ENCODE assay signal across 11 cellular contexts in the genomic region with DNA sequence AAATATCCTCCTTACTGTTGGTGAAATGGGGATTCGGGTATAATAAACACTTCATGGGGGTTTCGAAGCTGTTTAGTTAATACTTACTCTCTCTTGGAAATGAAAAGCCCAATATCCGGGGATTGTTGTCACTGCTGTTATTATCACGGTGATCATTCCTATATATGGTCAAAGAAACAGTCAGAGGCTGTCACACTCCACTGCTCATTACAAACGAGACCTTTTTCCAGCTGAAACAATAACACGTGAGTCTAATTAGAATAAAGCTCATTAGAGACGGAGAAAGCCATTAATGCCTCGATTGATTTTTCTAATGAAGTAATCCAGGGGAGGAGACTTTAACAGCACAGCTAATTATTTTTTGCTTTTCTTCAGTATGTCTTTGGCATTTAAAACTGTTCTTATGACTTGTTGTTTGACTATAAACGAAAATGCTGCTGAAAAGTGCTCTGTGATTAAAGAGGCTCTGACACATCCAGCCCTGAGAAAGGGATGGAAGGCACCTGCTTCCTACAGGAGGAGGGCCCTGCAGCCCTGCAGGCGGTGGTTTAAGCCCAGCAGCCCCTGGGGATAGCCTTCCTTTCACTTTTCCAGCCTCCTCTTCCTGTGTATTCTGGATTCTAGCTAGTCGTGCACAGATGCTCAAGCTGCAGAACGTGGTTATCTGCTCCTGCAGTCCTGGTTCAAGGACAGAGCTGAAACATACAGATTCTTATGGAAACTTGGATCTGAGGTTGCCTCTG.
A peak's percentile ranks its signal among the peaks of the same experiment; 100 is the strongest.
DNase-seq lines count a peak whose midpoint lies in the region; ATAC-seq and TF ChIP-seq lines count a peak whose summit lies in the region.
"Had no signal": no experiment of that assay in that cellular context is flagged by ENCODE, and none has a peak within 500 bp of the region (broad histone marks: within the 10 kb centered on the region; RNA-seq: fewer than 3 reads in every experiment).

No MANE protein-coding gene starts in this region.

- POLR2A ChIA-PET in CD8-positive, alpha-beta T cell (lab: Charles Lee) = no interaction called here

- peak overlapping the region; percentile 56 for H4K8ac ChIP-seq in mesendoderm (ENCODE audit: low read depth, low read length)

- intact Hi-C loops in breast epithelium (cut with DNase I; ENCODE audit: low total_unique reads) = no loop called here
- intact Hi-C loops in CD8-positive, alpha-beta T cell (cut with DNase I, micrococcal nuclease) = no loop called here

- TF ChIP-seq CTCF in breast epithelium (IDR thresholded peaks at IDR 0.05) = no peak
- TF ChIP-seq CTCF in CD8-positive, alpha-beta T cell (IDR thresholded peaks at IDR 0.05) = no peak

- H3K56ac ChIP-seq in mesendoderm (ENCODE audit: low read length) = no peak overlapping the region

- H3K4me3 ChIP-seq in BLaER1 = no peak overlapping the region
- no peak overlapping the region for H3K4me3 ChIP-seq in breast epithelium
- H3K4me3 ChIP-seq in mesendoderm (ENCODE audit: low read length) = no peak overlapping the region
- no peak overlapping the region for H3K4me3 ChIP-seq in CD8-positive, alpha-beta T cell (ENCODE audit: low read depth, low read length)
- H3K4me3 ChIP-seq: right lobe of liver had no signal

- no peak overlapping the region for H2BK15ac ChIP-seq in mesendoderm (replicated peaks; ENCODE audit: low read depth)

- H3K4ac ChIP-seq in mesendoderm (ENCODE audit: low read depth, low read length) = no peak overlapping the region

- H3K27ac ChIP-seq in BLaER1 (no peak overlapping the region), breast epithelium (peak overlapping the region; percentile 3 to 66), mesendoderm (ENCODE audit: low read depth, low read length) (no peak overlapping the region)
- H3K27ac ChIP-seq in CD8-positive, alpha-beta T cell (ENCODE audit: low read depth, low read length) = no peak overlapping the region
- H3K27ac ChIP-seq: right lobe of liver had no signal

- no peaks in the 10 kb centered on the region for H4K20me1 ChIP-seq in BLaER1

- no peaks in the 10 kb centered on the region for H3K9me3 ChIP-seq in BLaER1
- no peaks in the 10 kb centered on the region for H3K9me3 ChIP-seq in breast epithelium
- H3K9me3 ChIP-seq in CD8-positive, alpha-beta T cell (ENCODE audit: low read length) = no peaks in the 10 kb centered on the region
- H3K9me3 ChIP-seq: right lobe of liver had no signal

- H3K79me2 ChIP-seq in mesendoderm (ENCODE audit: control insufficient read depth, insufficient read depth, low read length) = no peaks in the 10 kb centered on the region

- H3K27me3 ChIP-seq in BLaER1 = no peaks in the 10 kb centered on the region
- H3K27me3 ChIP-seq in breast epithelium = no peaks in the 10 kb centered on the region
- no peaks in the 10 kb centered on the region for H3K27me3 ChIP-seq in mesendoderm (ENCODE audit: insufficient read depth, low read length, poor library complexity)
- H3K27me3 ChIP-seq in CD8-positive, alpha-beta T cell (ENCODE audit: insufficient read depth, low read length) = no peaks in the 10 kb centered on the region
- H3K27me3 ChIP-seq: right lobe of liver had no signal

- H2BK5ac ChIP-seq in mesendoderm (ENCODE audit: low read length) = no peak overlapping the region

- DNase-seq in NCI-H2081 treated with DMSO at 0.1 percent for 48 hours (lab: John Stamatoyannopoulos, UW) (peak; percentile 91), breast epithelium (ENCODE audit: low spot score in 2 of 2) (no peak), mesendoderm (no peak), NCI-H187 (lab: John Stamatoyannopoulos, UW) (no peak)
- no peak for DNase-seq in CD8-positive, alpha-beta T cell
- DNase-seq: activated T-cell treated with anti-CD3 and anti-CD28 coated beads, Interleukin-2, amount 50 U/mL, for 72 hours; right lobe of liver; T1000 had no signal

- H3K79me1 ChIP-seq in mesendoderm (ENCODE audit: low read length) = no peaks in the 10 kb centered on the region

- no peak for TF ChIP-seq POLR2A in breast epithelium (IDR thresholded peaks at IDR 0.05)

- H2AK5ac ChIP-seq in mesendoderm (ENCODE audit: low read length) = no peak overlapping the region

- H3K18ac ChIP-seq in mesendoderm (ENCODE audit: low read length) = no peak overlapping the region

- no peak for ATAC-seq in CD8-positive, alpha-beta T cell
- no peak for ATAC-seq in GM21825 (IDR thresholded peaks at IDR 0.05; ENCODE audit: unreplicated experiment)
- ATAC-seq in GM21367 (IDR thresholded peaks at IDR 0.05; ENCODE audit: unreplicated experiment) = no peak
- ATAC-seq: activated T-cell treated with anti-CD3 and anti-CD28 coated beads, Interleukin-2, amount 50 U/mL, for 72 hours had no signal

- CTCF ChIA-PET in CD8-positive, alpha-beta T cell (lab: Charles Lee) = no interaction called here

- H3K9ac ChIP-seq in BLaER1 (no peak overlapping the region), mesendoderm (ENCODE audit: low read length) (no peak overlapping the region)

- H2BK120ac ChIP-seq in mesendoderm (ENCODE audit: low read depth, low read length) = no peak overlapping the region

- H3K4me2 ChIP-seq in BLaER1 (peak overlapping the region; percentile 47), mesendoderm (ENCODE audit: low read length) (no peak overlapping the region)

- H4K5ac ChIP-seq in mesendoderm (ENCODE audit: low read length) = no peak overlapping the region

- H3K23ac ChIP-seq in mesendoderm (ENCODE audit: low read length) = no peak overlapping the region

- no peaks in the 10 kb centered on the region for H3K27me3 Mint-ChIP-seq in CD8-positive, alpha-beta T cell (ENCODE audit: low read depth)

- no CpG with 5 or more reads among the region's 12 CpGs for WGBS in mesendoderm (ENCODE audit: extremely low coverage, insufficient coverage, low lambda C conversion rate)

- no peaks in the 10 kb centered on the region for H3K36me3 Mint-ChIP-seq in CD8-positive, alpha-beta T cell

- no peaks in the 10 kb centered on the region for H3K4me1 Mint-ChIP-seq in CD8-positive, alpha-beta T cell (ENCODE audit: low read depth)

- no peak overlapping the region for H3K27ac Mint-ChIP-seq in CD8-positive, alpha-beta T cell
- H3K27ac Mint-ChIP-seq: activated T-cell treated with anti-CD3 and anti-CD28 coated beads, Interleukin-2, amount 50 U/mL, for 72 hours had no signal

- no peaks in the 10 kb centered on the region for H3K9me3 Mint-ChIP-seq in CD8-positive, alpha-beta T cell
- H3K9me3 Mint-ChIP-seq: activated T-cell treated with anti-CD3 and anti-CD28 coated beads, Interleukin-2, amount 50 U/mL, for 72 hours had no signal

- H3K4me3 Mint-ChIP-seq in CD8-positive, alpha-beta T cell = no peak overlapping the region
- H3K4me3 Mint-ChIP-seq: activated T-cell treated with anti-CD3 and anti-CD28 coated beads, Interleukin-2, amount 50 U/mL, for 72 hours had no signal

- H3K4me1 ChIP-seq in BLaER1 (peaks cover 24% of the 10 kb centered on the region), breast epithelium (no peaks in the 10 kb centered on the region), mesendoderm (ENCODE audit: control insufficient read depth, low read depth, low read length) (no peaks in the 10 kb centered on the region)
- H3K4me1 ChIP-seq in CD8-positive, alpha-beta T cell (ENCODE audit: insufficient read depth, low read length) = no peaks in the 10 kb centered on the region

- H3K36me3 ChIP-seq in BLaER1 = no peaks in the 10 kb centered on the region
- H3K36me3 ChIP-seq in breast epithelium = no peaks in the 10 kb centered on the region
- no peaks in the 10 kb centered on the region for H3K36me3 ChIP-seq in mesendoderm (ENCODE audit: control insufficient read depth, insufficient read depth, low read length)
- no peaks in the 10 kb centered on the region for H3K36me3 ChIP-seq in CD8-positive, alpha-beta T cell (ENCODE audit: insufficient read depth, low read length)
- H3K36me3 ChIP-seq: right lobe of liver had no signal

Comparison
In these comparisons a context has a peak if more than half of its experiments do, and no peak if none do; other contexts are left out.
1. H3K27ac ChIP-seq: peak in breast epithelium (2 of 2); none in BLaER1 (single experiment), mesendoderm (single experiment) and CD8-positive, alpha-beta T cell (single experiment).